In the genomic region with DNA sequence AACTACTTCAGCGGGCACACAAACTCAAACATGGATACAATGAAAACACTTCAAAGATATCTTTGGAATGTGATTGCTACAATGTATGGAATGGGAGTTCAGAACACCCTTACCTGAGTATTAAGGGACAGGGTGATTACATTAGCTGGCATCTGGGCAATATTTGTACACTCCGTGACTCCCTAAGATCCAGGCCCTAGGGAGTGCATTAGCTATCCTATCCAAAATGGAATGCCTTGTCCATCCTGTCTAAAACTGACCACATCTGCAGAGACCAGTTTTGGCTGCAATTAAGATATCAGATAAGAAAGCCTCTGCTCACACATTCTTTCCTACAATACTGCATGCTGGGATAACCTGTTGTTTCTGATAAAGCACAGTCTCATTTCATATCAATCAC, we compare ENCODE assay signal across 32 cellular contexts.
"Had no signal": no experiment of that assay in that cellular context is flagged by ENCODE, and none has a peak within 500 bp of the region (broad histone marks: within the 10 kb centered on the region; RNA-seq: fewer than 3 reads in every experiment).

No MANE protein-coding gene starts in this region.

- H3K4me1 ChIP-seq: SJSA1 had no signal

- H3K27ac ChIP-seq: adrenal gland, SJSA1, VCaP had no signal

- DNase-seq: activated B cell treated with CpG ODN at 0.5 μM for 24 hours; activated CD4-positive, alpha-beta memory T cell treated with anti-CD3 and anti-CD28 coated beads for 36 hours; activated CD4-positive, alpha-beta T cell treated with anti-CD3 and anti-CD28 coated beads for 4 hours; activated CD4-positive, alpha-beta T cell treated with anti-CD3 and anti-CD28 coated beads, Interleukin-2, amount 50 U/mL, for 1 hour; activated CD4-positive, CD25-positive, alpha-beta regulatory T cell treated with anti-CD3 and anti-CD28 coated beads, Interleukin-2, amount 50 U/mL, for 72 hours; activated CD8-positive, alpha-beta memory T cell treated with anti-CD3 and anti-CD28 coated beads, Interleukin-2, amount 50 U/mL, for 4 hours; activated gamma-delta T cell treated with Interleukin-2 at 50 U/mL for 16 hours; activated naive CD4-positive, alpha-beta T cell treated with anti-CD3 and anti-CD28 coated beads for 36 hours; activated T-cell treated with anti-CD3 and anti-CD28 coated beads for 4 hours; activated T-cell treated with anti-CD3 and anti-CD28 coated beads, Interleukin-2, amount 50 U/mL, for 4 hours; adrenal gland; central memory CD4-positive, alpha-beta T cell; Karpas-422; KBM-7; MG63; NCI-H1048; NCI-H1105 treated with DMSO at 0.1 percent for 48 hours; NCI-H1436; NCI-H1694; NCI-H1930; NCI-H2081 treated with DMSO at 0.1 percent for 48 hours; NCI-H345; NCI-H524 treated with DMSO at 0.1 percent for 48 hours; SHP77; SW 1271; T-helper 1 cell; T-helper 2 cell; T-helper 9 cell had no signal

- H3K27me3 ChIP-seq: adrenal gland, MG63, SJSA1 had no signal

- H3K36me3 ChIP-seq: adrenal gland, MG63, SJSA1 had no signal

- H3K4me3 ChIP-seq: adrenal gland, MG63, SJSA1 had no signal

- H3K9me3 ChIP-seq: adrenal gland, MG63, SJSA1 had no signal

- ATAC-seq: activated naive CD4-positive, alpha-beta T cell treated with anti-CD3 and anti-CD28 coated beads, Interleukin-2, amount 50 U/mL, for 72 hours; activated T-cell treated with anti-CD3 and anti-CD28 coated beads, Interleukin-2, amount 50 U/mL, for 4 hours; Panc1 had no signal
